In genomic region chr7:150788474-150789269, GRCh38 we compare ENCODE assay signal across 11 cellular contexts. TPM values are rescaled to one million over a fixed set of nuclear protein-coding genes. Genes with fewer than 3 reads are reported as not detected.
DNase-seq lines count a peak whose midpoint lies in the region; ATAC-seq and TF ChIP-seq lines count a peak whose summit lies in the region.
"Had no signal": no experiment of that assay in that cellular context is flagged by ENCODE, and none has a peak within 500 bp of the region (broad histone marks: within the 10 kb centered on the region; RNA-seq: fewer than 3 reads in every experiment).

No MANE protein-coding gene starts in this region.

- H3K4me2 ChIP-seq in BLaER1 = peak overlapping the region; percentile 57
- H3K4me2 ChIP-seq in OCI-LY3 (ENCODE audit: low read length) = no peak overlapping the region
- H3K4me2 ChIP-seq in MM.1S (ENCODE audit: low read depth, low read length) = no peak overlapping the region

- H3K27me3 ChIP-seq in BLaER1 = no peaks in the 10 kb centered on the region
- no peaks in the 10 kb centered on the region; the same call in 1 of the 2 replicates for H3K27me3 ChIP-seq in OCI-LY3 (ENCODE audit: low read depth, low read length)
- H3K27me3 ChIP-seq in MM.1S (replicated peaks; ENCODE audit: insufficient read depth, low read length) = no peaks in the 10 kb centered on the region

- H3K9me3 ChIP-seq in BLaER1 (no peaks in the 10 kb centered on the region), OCI-LY3 (ENCODE audit: insufficient read depth, low read length) (no peaks in the 10 kb centered on the region), MM.1S (replicated peaks; ENCODE audit: insufficient read depth, low read length) (no peaks in the 10 kb centered on the region)

- H3K9me2 ChIP-seq in MM.1S (replicated peaks; ENCODE audit: insufficient read depth, low read length) = no peaks in the 10 kb centered on the region

- no peaks in the 10 kb centered on the region for H3K79me2 ChIP-seq in OCI-LY3 (ENCODE audit: low read length)
- no peaks in the 10 kb centered on the region for H3K79me2 ChIP-seq in MM.1S (ENCODE audit: low read length)

- H3K27ac ChIP-seq in BLaER1 (peak overlapping the region; percentile 59; the same call in 1 of the 2 replicates), OCI-LY3 (ENCODE audit: low read length) (peak overlapping the region; percentile 81; the same call in 1 of the 2 replicates), MM.1S (ENCODE audit: low read length) (no peak overlapping the region), substantia nigra (ENCODE audit: low read depth, low read length, poor library complexity, severe bottlenecking) (no peak overlapping the region)

- DNase-seq in left cardiac atrium = peak; percentile 86
- peak; percentile 72 for DNase-seq in sciatic nerve (ENCODE audit: low spot score)
- DNase-seq in activated naive CD4-positive, alpha-beta T cell (lab: John Stamatoyannopoulos, UW) = no peak
- no peak for DNase-seq in MM.1S
- DNase-seq in substantia nigra (lab: John Stamatoyannopoulos, UW) = no peak
- DNase-seq: activated T-cell treated with anti-CD3 and anti-CD28 coated beads, Interleukin-2, amount 50 U/mL, for 48 hours; islet precursor cell; occipital lobe had no signal

- H3K4me1 ChIP-seq in BLaER1 (peaks cover 25% of the 10 kb centered on the region), OCI-LY3 (ENCODE audit: low read length) (peaks cover 50% of the 10 kb centered on the region), MM.1S (ENCODE audit: low read length) (no peaks in the 10 kb centered on the region)

- no peaks in the 10 kb centered on the region for H3F3A ChIP-seq in MM.1S (ENCODE audit: insufficient read depth, low read length)

- H4K20me1 ChIP-seq in BLaER1 (no peaks in the 10 kb centered on the region), OCI-LY3 (ENCODE audit: insufficient read depth, low read length) (no peaks in the 10 kb centered on the region), MM.1S (ENCODE audit: insufficient read depth, low read length) (no peaks in the 10 kb centered on the region)

- H3K9ac ChIP-seq in BLaER1 = 0 out of 2 replicates have a peak overlapping the region, but pooled peaks have one; percentile 15
- H3K9ac ChIP-seq in OCI-LY3 (ENCODE audit: low read length) = peak overlapping the region; percentile 70; the same call in 1 of the 2 replicates
- H3K9ac ChIP-seq in MM.1S (ENCODE audit: low read length) = no peak overlapping the region

- ATAC-seq in left cardiac atrium (peak; percentile 70 to 77), sciatic nerve (peak; percentile 84), HG02885 (IDR thresholded peaks at IDR 0.05; ENCODE audit: poor library complexity, unreplicated experiment) (no peak)

- H3K4me3 ChIP-seq in BLaER1 = no peak overlapping the region
- no peak overlapping the region for H3K4me3 ChIP-seq in OCI-LY3 (ENCODE audit: low read length)
- no peak overlapping the region for H3K4me3 ChIP-seq in MM.1S (ENCODE audit: low read length)

- TF ChIP-seq CTCF in OCI-LY3 (IDR thresholded peaks at IDR 0.05; ENCODE audit: low read depth, low read length) = no peak
- TF ChIP-seq CTCF in MM.1S (IDR thresholded peaks at IDR 0.05; ENCODE audit: low read length) = no peak

- H2AFZ ChIP-seq in OCI-LY3 (ENCODE audit: low read depth, low read length) (no peak overlapping the region; the same call in 1 of the 2 replicates), MM.1S (ENCODE audit: low read length) (no peak overlapping the region)

- no peaks in the 10 kb centered on the region for H3K36me3 ChIP-seq in BLaER1
- H3K36me3 ChIP-seq in OCI-LY3 (replicated peaks; ENCODE audit: low read depth, low read length) = no peaks in the 10 kb centered on the region
- H3K36me3 ChIP-seq in MM.1S (replicated peaks; ENCODE audit: insufficient read depth, low read length) = no peaks in the 10 kb centered on the region

- intact Hi-C loops in left cardiac atrium (cut with DNase I) (no loop called here), sciatic nerve (cut with DNase I) (no loop called here)

RNA-seq across cellular contexts. Expression of gene TMEM176B, which starts 11.5 kb away (rescaled TPM):
- total RNA-seq in left cardiac atrium = 100 to 1,000 TPM; 125 to 241 TPM
- 78.8 TPM for total RNA-seq in sciatic nerve

RNA-seq across cellular contexts. Expression of gene TMEM176A, which starts 11.9 kb away (rescaled TPM):
- total RNA-seq in left cardiac atrium (100 to 1,000 TPM in 1 of 2 donors, 10 to 100 TPM in 1; 92.1 to 110 TPM), sciatic nerve (69.7 TPM)

RNA-seq across cellular contexts. Expression of gene GIMAP5, which starts 51.5 kb away (rescaled TPM):
- total RNA-seq in left cardiac atrium (10 to 100 TPM; 18.6 to 25.6 TPM), sciatic nerve (18.4 TPM)

Comparison
In these comparisons a context has a peak if more than half of its experiments do, and no peak if none do; other contexts are left out.
1. H3K27ac ChIP-seq: peak in BLaER1 (single experiment) and OCI-LY3 (single experiment); none in MM.1S (single experiment) and substantia nigra (single experiment).
2. DNase-seq: peak in left cardiac atrium (single experiment) and sciatic nerve (single experiment); none in activated naive CD4-positive, alpha-beta T cell (0 of 4), MM.1S (single experiment) and substantia nigra (0 of 49).